11 cellular contexts compared by ENCODE assay signal in genomic region chr17:74326506-74326905, GRCh38. TPM values are rescaled to one million over a fixed set of nuclear protein-coding genes. Genes with fewer than 3 reads are reported as not detected.
A peak's percentile ranks its signal among the peaks of the same experiment; 100 is the strongest.
DNase-seq lines count a peak whose midpoint lies in the region; ATAC-seq, FAIRE-seq and TF ChIP-seq lines count a peak whose summit lies in the region.
"Had no signal": no experiment of that assay in that cellular context is flagged by ENCODE, and none has a peak within 500 bp of the region (broad histone marks: within the 10 kb centered on the region; RNA-seq: fewer than 3 reads in every experiment).

No MANE protein-coding gene starts in this region.

- H3K9me3 Mint-ChIP-seq in CD4-positive, alpha-beta T cell = no peaks in the 10 kb centered on the region

- no peak overlapping the region for H3K27ac ChIP-seq in CD4-positive, alpha-beta T cell (ENCODE audit: low read depth, low read length)
- H3K27ac ChIP-seq in IMR-90 (ENCODE audit: insufficient read depth, low read length) (no peak overlapping the region), esophagus muscularis mucosa (replicated peaks in 1 of 4) (no peak overlapping the region), ovary (no peak overlapping the region)

- TF ChIP-seq POLR2A in IMR-90 (IDR thresholded peaks at IDR 0.05; ENCODE audit: low read depth, low read length) = no peak
- TF ChIP-seq POLR2A in esophagus muscularis mucosa (IDR thresholded peaks at IDR 0.05; ENCODE audit: low read depth) = no peak
- no peak for TF ChIP-seq POLR2A in ovary (IDR thresholded peaks at IDR 0.05)

- no peak overlapping the region for H4K91ac ChIP-seq in IMR-90 (ENCODE audit: insufficient read depth, low read depth, low read length)

- no peak overlapping the region for H4K8ac ChIP-seq in IMR-90 (ENCODE audit: low read depth in 2 of 2, low read length in 2 of 2)

- H2BK120ac ChIP-seq in IMR-90 (ENCODE audit: low read depth, low read length) = no peak overlapping the region

- no TSS peak for BruUV-seq in IMR-90 (replicated peaks; lab: Mats Ljungman, UMichigan)

- intact Hi-C loops in CD4-positive, alpha-beta T cell (cut with DNase I, micrococcal nuclease) = no loop called here
- intact Hi-C loops in IMR-90 (cut with micrococcal nuclease) = no loop called here
- intact Hi-C loops in esophagus muscularis mucosa (cut with DNase I) = no loop called here
- intact Hi-C loops in ovary (cut with DNase I) = no loop called here

- no peak for DNase-seq in CD4-positive, alpha-beta T cell
- DNase-seq in IMR-90 (no peak), esophagus muscularis mucosa (ENCODE audit: extremely low spot score) (no peak), ovary (no peak), Ammon's horn (ENCODE audit: low spot score) (no peak), NCI-H524 (lab: John Stamatoyannopoulos, UW) (no peak), HTR-8/SVneo (ENCODE audit: insufficient read length, low spot score) (no peak)
- DNase-seq: SIG-M5 had no signal

- no peak overlapping the region for H2BK20ac ChIP-seq in IMR-90 (ENCODE audit: low read depth, low read length)

- CTCF ChIA-PET in CD4-positive, alpha-beta T cell (lab: Charles Lee) = no interaction called here
- CTCF ChIA-PET in IMR-90 (lab: Yijun Ruan, JAX) = no interaction called here

- peaks cover 26% of the 10 kb centered on the region for H3K27me3 Mint-ChIP-seq in CD4-positive, alpha-beta T cell

- H3K4me1 Mint-ChIP-seq in CD4-positive, alpha-beta T cell (ENCODE audit: low read depth) = peaks cover 28% of the 10 kb centered on the region

- H4K5ac ChIP-seq in IMR-90 (ENCODE audit: low read depth, low read length) = no peak overlapping the region

- H2BK5ac ChIP-seq in IMR-90 (ENCODE audit: low read depth, low read length, poor library complexity, severe bottlenecking) = no peak overlapping the region

- H2BK15ac ChIP-seq in IMR-90 (ENCODE audit: low read depth, low read length) = no peak overlapping the region

- no peak overlapping the region for H3K56ac ChIP-seq in IMR-90 (ENCODE audit: extremely low read depth, insufficient read depth, low read length)

- no peaks in the 10 kb centered on the region for H3K9me1 ChIP-seq in IMR-90 (ENCODE audit: insufficient read depth, low read length)

- H2AFZ ChIP-seq in IMR-90 (replicated peaks; ENCODE audit: low read length, poor library complexity) = no peak overlapping the region

- H3K79me1 ChIP-seq in IMR-90 (ENCODE audit: low read depth in 1 of 2, low read length in 2 of 2) = no peaks in the 10 kb centered on the region

- peak overlapping the region; percentile 2 for H3K4me3 Mint-ChIP-seq in CD4-positive, alpha-beta T cell

- no peak for TF ChIP-seq RAD21 in IMR-90 (IDR thresholded peaks at IDR 0.05; ENCODE audit: low read length)

- no peak overlapping the region for H2AK5ac ChIP-seq in IMR-90 (ENCODE audit: low read depth, low read length)

- H4K20me1 ChIP-seq in IMR-90 (ENCODE audit: insufficient read depth, low read length) = no peaks in the 10 kb centered on the region

- dilution Hi-C loops in IMR-90 (cut with HindIII; ENCODE audit: low sequenced_read_pairs, unreplicated experiment) = no loop called here

- TF ChIP-seq EP300 in esophagus muscularis mucosa (IDR thresholded peaks at IDR 0.05) = no peak
- TF ChIP-seq EP300 in ovary (IDR thresholded peaks at IDR 0.05) = no peak

- H3K14ac ChIP-seq in IMR-90 (replicated peaks; ENCODE audit: low read depth, low read length) = no peak overlapping the region

- no peaks in the 10 kb centered on the region for H3K27me3 ChIP-seq in CD4-positive, alpha-beta T cell (ENCODE audit: control insufficient read depth, insufficient read depth, low read length)
- H3K27me3 ChIP-seq in IMR-90 (ENCODE audit: control insufficient read depth, insufficient read depth, low read length) (peaks cover 8% of the 10 kb centered on the region), esophagus muscularis mucosa (peaks cover 0 to 71% (median 9%) of the 10 kb centered on the region in 4 donors), ovary (no peaks in the 10 kb centered on the region)

- POLR2A ChIA-PET in CD4-positive, alpha-beta T cell (lab: Charles Lee) = no interaction called here
- POLR2A ChIA-PET in IMR-90 (lab: Charles Lee; ENCODE audit: unreplicated experiment) = no interaction called here

- H3K36me3 ChIP-seq in IMR-90 (ENCODE audit: control insufficient read depth, insufficient read depth, low read length) (no peaks in the 10 kb centered on the region), esophagus muscularis mucosa (no peaks in the 10 kb centered on the region), ovary (no peaks in the 10 kb centered on the region)

- no peaks in the 10 kb centered on the region for H3K4me1 ChIP-seq in IMR-90 (ENCODE audit: control insufficient read depth, insufficient read depth, low read length)
- peaks cover 18 to 21% (median 19%) of the 10 kb centered on the region in 4 donors for H3K4me1 ChIP-seq in esophagus muscularis mucosa
- peaks cover 3% of the 10 kb centered on the region for H3K4me1 ChIP-seq in ovary (ENCODE audit: insufficient read depth)

- WGBS in IMR-90 (ENCODE audit: extremely low coverage in 2 of 2, insufficient read length in 1 of 2), 2 experiments = 0% methylated on average over 1 of the region's 10 CpGs; no CpG with 5 or more reads in 1 of the 2 experiments
- 28% methylated on average over 8 of the region's 10 CpGs for WGBS in esophagus muscularis mucosa
- WGBS in ovary, 3 donors = 26 to 31% (median 31%) methylated on average over 10 of the region's 10 CpGs

- no peak for TF ChIP-seq CTCF in CD4-positive, alpha-beta T cell (IDR thresholded peaks at IDR 0.05)
- TF ChIP-seq CTCF in IMR-90 (conservative IDR thresholded peaks at IDR 0.05; ENCODE audit: low read depth, low read length) (no peak), esophagus muscularis mucosa (IDR thresholded peaks at IDR 0.05) (no peak), ovary (IDR thresholded peaks at IDR 0.05) (no peak)

- no peak overlapping the region for H3K27ac Mint-ChIP-seq in CD4-positive, alpha-beta T cell

- H3K18ac ChIP-seq in IMR-90 (ENCODE audit: low read depth, low read length) = no peak overlapping the region

- H3K9ac ChIP-seq in IMR-90 (ENCODE audit: low read depth, low read length) = no peak overlapping the region

- no peak overlapping the region for H3K23ac ChIP-seq in IMR-90 (ENCODE audit: low read depth, low read length)

- no peak for FAIRE-seq in HTR-8/SVneo (lab: Jason Lieb, UNC)

- H3K4ac ChIP-seq in IMR-90 (ENCODE audit: low read depth, low read length) = no peak overlapping the region

- peak overlapping the region; percentile 35; the same call in 1 of the 2 replicates for H3K4me2 ChIP-seq in IMR-90 (ENCODE audit: low read depth, low read length)

- peak overlapping the region; percentile 52 for H2AK9ac ChIP-seq in IMR-90 (replicated peaks; ENCODE audit: low read depth, low read length, poor library complexity)

- no peaks in the 10 kb centered on the region for H3K9me3 ChIP-seq in CD4-positive, alpha-beta T cell (ENCODE audit: control insufficient read depth, low read length)
- H3K9me3 ChIP-seq in IMR-90 (ENCODE audit: control insufficient read depth, insufficient read depth, low read length) (peaks cover 2% of the 10 kb centered on the region; the same call in 1 of the 2 replicates), esophagus muscularis mucosa (no peaks in the 10 kb centered on the region), ovary (no peaks in the 10 kb centered on the region)
- H3K9me3 ChIP-seq: mucosa of descending colon had no signal

- H3K4me3 ChIP-seq in IMR-90 (ENCODE audit: insufficient read depth, low read depth, low read length) (no peak overlapping the region), esophagus muscularis mucosa (peak overlapping the region; percentile 39 to 56 (median 46)), ovary (peak overlapping the region; percentile 21)
- H3K4me3 ChIP-seq: mucosa of descending colon had no signal

- no peaks in the 10 kb centered on the region for H3K36me3 Mint-ChIP-seq in CD4-positive, alpha-beta T cell (ENCODE audit: low read depth)

- in situ Hi-C loops in IMR-90 (cut with MboI; ENCODE audit: low sequenced_read_pairs) = no loop called here

- no peak for ATAC-seq in CD4-positive, alpha-beta T cell (ENCODE audit: poor library complexity)
- ATAC-seq in IMR-90 (ENCODE audit: low read depth) (no peak), SK-N-SH treated with all-trans-retinoic acid at 6 μM for 48 hours (no peak)

TF ChIP-seq in IMR-90, 13 proteins besides CTCF, POLR2A, EP300 and RAD21 (continues in another document):
- no peak for TF ChIP-seq CHD1 (IDR thresholded peaks at IDR 0.05; ENCODE audit: low read depth, low read length)

RNA-seq across cellular contexts. Expression of gene KIF19, which starts 0.5 kb away (rescaled TPM):
- total RNA-seq in CD4-positive, alpha-beta T cell = 1 to 10 TPM in 1 of 2 experiments, under 1 TPM in 1; 0.81 to 1.1 TPM
- not detected in 2 replicates for total RNA-seq in IMR-90 (2012; rRNA removed)
- not detected in 2 replicates for polyA plus RNA-seq in IMR-90 (2012; rRNA removed)
- polyA plus RNA-seq in IMR-90 (2012; cell fraction: cytosol; rRNA removed) = not detected in 2 replicates
- polyA plus RNA-seq in IMR-90 (2012; cell fraction: nucleus; rRNA removed; ENCODE audit: low replicate concordance) = not detected in 2 replicates
- 1 to 10 TPM in 3 of 4 donors, under 1 TPM in 1; under 0.01 to 3.8 (median 1.3) TPM for total RNA-seq in esophagus muscularis mucosa
- 10 to 100 TPM in 1 of 7 donors, 1 to 10 TPM in 3, under 1 TPM in 2, not detected in 1; 0.33 to 15.0 (median 1.4) TPM for total RNA-seq in ovary
- under 1 TPM in 1 of 2 donors, not detected in 1; 0.54 TPM for polyA plus RNA-seq in ovary
- total RNA-seq: G401 had no signal

RNA-seq across cellular contexts. Expression of gene BTBD17, which starts 35.2 kb away (rescaled TPM):
- total RNA-seq in CD4-positive, alpha-beta T cell = not detected
- total RNA-seq in IMR-90 (2012; rRNA removed) = not detected in 2 replicates
- not detected in 2 replicates for polyA plus RNA-seq in IMR-90 (2012; rRNA removed)
- not detected in 2 replicates for polyA plus RNA-seq in IMR-90 (2012; cell fraction: cytosol; rRNA removed)
- polyA plus RNA-seq in IMR-90 (2012; cell fraction: nucleus; rRNA removed; ENCODE audit: low replicate concordance) = not detected in 2 replicates
- total RNA-seq in esophagus muscularis mucosa = under 1 TPM in 1 of 4 donors, not detected in 3; 0.17 TPM
- not detected for total RNA-seq in ovary
- polyA plus RNA-seq in ovary = not detected
- total RNA-seq: G401 had no signal

RNA-seq across cellular contexts. Expression of gene GPR142, which starts 40.8 kb away (rescaled TPM):
- total RNA-seq in CD4-positive, alpha-beta T cell = not detected
- total RNA-seq in IMR-90 (2012; rRNA removed) (not detected in 2 replicates), esophagus muscularis mucosa (under 1 TPM in 3 of 4 donors, not detected in 1; 0.39 to 0.83 (median 0.40) TPM), ovary (under 1 TPM in 1 of 7 donors, not detected in 6; 0.25 TPM)
- polyA plus RNA-seq in IMR-90 (2012; rRNA removed) (not detected in 2 replicates), ovary (under 1 TPM in 1 of 2 donors, not detected in 1; 0.05 TPM)
- not detected in 2 replicates for polyA plus RNA-seq in IMR-90 (2012; cell fraction: cytosol; rRNA removed)
- polyA plus RNA-seq in IMR-90 (2012; cell fraction: nucleus; rRNA removed; ENCODE audit: low replicate concordance) = not detected in 2 replicates
- total RNA-seq: G401 had no signal

RNA-seq across cellular contexts. Expression of gene DNAI2, which starts 52.5 kb away (rescaled TPM):
- 1 to 10 TPM in 1 of 2 experiments, under 1 TPM in 1; 0.66 to 1.2 TPM for total RNA-seq in CD4-positive, alpha-beta T cell
- not detected in 2 replicates for total RNA-seq in IMR-90 (2012; rRNA removed)
- not detected in 2 replicates for polyA plus RNA-seq in IMR-90 (2012; rRNA removed)
- polyA plus RNA-seq in IMR-90 (2012; cell fraction: cytosol; rRNA removed) = not detected in 2 replicates
- not detected in 2 replicates for polyA plus RNA-seq in IMR-90 (2012; cell fraction: nucleus; rRNA removed; ENCODE audit: low replicate concordance)
- not detected for total RNA-seq in esophagus muscularis mucosa
- total RNA-seq in ovary = 10 to 100 TPM in 1 of 7 donors, under 1 TPM in 4, not detected in 2; 0.32 to 12.2 (median 0.72) TPM
- under 1 TPM in 1 of 2 donors, not detected in 1; 0.07 TPM for polyA plus RNA-seq in ovary
- total RNA-seq: G401, mucosa of descending colon had no signal
